15 cellular contexts compared by ENCODE assay signal in the genomic region with DNA sequence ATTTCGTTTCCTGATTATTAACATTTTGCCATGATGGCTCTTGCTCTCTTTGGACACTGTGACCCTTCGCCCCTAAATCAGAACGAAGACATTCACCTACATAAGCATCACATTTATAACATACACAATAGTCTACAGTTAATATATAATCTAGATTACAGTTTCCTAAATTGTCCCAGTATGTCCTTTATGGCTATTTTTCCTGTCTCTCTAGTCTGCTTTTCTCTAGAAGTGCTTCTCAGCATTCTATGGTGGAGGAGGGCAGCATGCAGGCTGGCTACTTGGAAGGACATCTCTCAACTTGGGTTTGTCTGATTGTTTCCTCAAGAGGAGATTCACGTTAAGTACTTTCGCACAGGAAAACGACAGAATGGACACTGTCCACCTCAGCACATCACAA.
"Had no signal": no experiment of that assay in that cellular context is flagged by ENCODE, and none has a peak within 500 bp of the region (broad histone marks: within the 10 kb centered on the region; RNA-seq: fewer than 3 reads in every experiment).

No MANE protein-coding gene starts in this region.

- H3K27ac ChIP-seq: esophagus squamous epithelium, prostate gland, testis had no signal

- H3K9me3 Mint-ChIP-seq: activated CD4-positive, alpha-beta memory T cell treated with anti-CD3 and anti-CD28 coated beads, Interleukin-2, amount 10 ng/mL, durations not matched to agents 7 days and 5 days; activated naive CD4-positive, alpha-beta T cell treated with anti-CD3 and anti-CD28 coated beads, Interleukin-2, amount 50 U/mL, for 24 hours; activated T-helper 2 cell treated with anti-CD3 and anti-CD28 coated beads, Interferon-gamma antibody, Interleukin-2, Interleukin-4, amounts not matched to agents 10 μg/mL and 5 μg/mL and 100 μg/mL, durations not matched to agents 14 hours and 24 hours and 36 hours; natural killer cell; stimulated activated naive CD8-positive, alpha-beta T cell treated with anti-CD3 and anti-CD28 coated beads, Interleukin-15, amount 100 ng/mL, for 72 hours had no signal

- ATAC-seq: activated CD4-positive, alpha-beta T cell treated with anti-CD3 and anti-CD28 coated beads for 36 hours; natural killer cell; stimulated activated naive CD8-positive, alpha-beta T cell treated with anti-CD3 and anti-CD28 coated beads, Interleukin-15, amount 100 ng/mL, for 72 hours had no signal

- H3K4me3 Mint-ChIP-seq: activated CD4-positive, alpha-beta memory T cell treated with anti-CD3 and anti-CD28 coated beads, Interleukin-2, amount 10 ng/mL, durations not matched to agents 7 days and 5 days; activated CD4-positive, alpha-beta T cell treated with anti-CD3 and anti-CD28 coated beads for 36 hours; activated naive CD4-positive, alpha-beta T cell treated with anti-CD3 and anti-CD28 coated beads, Interleukin-2, amount 50 U/mL, for 24 hours; natural killer cell; stimulated activated naive CD8-positive, alpha-beta T cell treated with anti-CD3 and anti-CD28 coated beads, Interleukin-15, amount 100 ng/mL, for 72 hours had no signal

- H3K36me3 ChIP-seq: prostate gland had no signal

- DNase-seq: activated CD4-positive, alpha-beta memory T cell treated with anti-CD3 and anti-CD28 coated beads, Interleukin-2, amount 10 ng/mL, durations not matched to agents 7 days and 5 days; activated CD4-positive, alpha-beta T cell treated with anti-CD3 and anti-CD28 coated beads for 36 hours; amygdala; esophagus squamous epithelium; foreskin fibroblast; glutamatergic neuron; natural killer cell; occipital lobe; stimulated activated CD4-positive, alpha-beta T cell treated with anti-CD3 and anti-CD28 coated beads, Interleukin-4, amount 100 ng/mL, for 1 hour; stimulated activated naive CD8-positive, alpha-beta T cell treated with anti-CD3 and anti-CD28 coated beads, Interleukin-15, amount 100 ng/mL, for 72 hours; T1000; testis had no signal

- H3K4me3 ChIP-seq: esophagus squamous epithelium, prostate gland, testis had no signal

- H3K27me3 Mint-ChIP-seq: activated CD4-positive, alpha-beta memory T cell treated with anti-CD3 and anti-CD28 coated beads, Interleukin-2, amount 10 ng/mL, durations not matched to agents 7 days and 5 days; activated CD4-positive, alpha-beta T cell treated with anti-CD3 and anti-CD28 coated beads for 36 hours; activated naive CD4-positive, alpha-beta T cell treated with anti-CD3 and anti-CD28 coated beads, Interleukin-2, amount 50 U/mL, for 24 hours; stimulated activated naive CD8-positive, alpha-beta T cell treated with anti-CD3 and anti-CD28 coated beads, Interleukin-15, amount 100 ng/mL, for 72 hours had no signal

- H3K9me3 ChIP-seq: esophagus squamous epithelium, prostate gland, testis had no signal

- H3K4me1 ChIP-seq: esophagus squamous epithelium, prostate gland, testis had no signal

- H3K36me3 Mint-ChIP-seq: natural killer cell had no signal

- H3K27ac Mint-ChIP-seq: activated CD4-positive, alpha-beta memory T cell treated with anti-CD3 and anti-CD28 coated beads, Interleukin-2, amount 10 ng/mL, durations not matched to agents 7 days and 5 days; activated CD4-positive, alpha-beta T cell treated with anti-CD3 and anti-CD28 coated beads for 36 hours; activated naive CD4-positive, alpha-beta T cell treated with anti-CD3 and anti-CD28 coated beads, Interleukin-2, amount 50 U/mL, for 24 hours; activated T-helper 2 cell treated with anti-CD3 and anti-CD28 coated beads, Interferon-gamma antibody, Interleukin-2, Interleukin-4, amounts not matched to agents 10 μg/mL and 5 μg/mL and 100 μg/mL, durations not matched to agents 14 hours and 24 hours and 36 hours; natural killer cell; stimulated activated naive CD8-positive, alpha-beta T cell treated with anti-CD3 and anti-CD28 coated beads, Interleukin-15, amount 100 ng/mL, for 72 hours had no signal
